8 cellular contexts compared by ENCODE assay signal in the genomic region with DNA sequence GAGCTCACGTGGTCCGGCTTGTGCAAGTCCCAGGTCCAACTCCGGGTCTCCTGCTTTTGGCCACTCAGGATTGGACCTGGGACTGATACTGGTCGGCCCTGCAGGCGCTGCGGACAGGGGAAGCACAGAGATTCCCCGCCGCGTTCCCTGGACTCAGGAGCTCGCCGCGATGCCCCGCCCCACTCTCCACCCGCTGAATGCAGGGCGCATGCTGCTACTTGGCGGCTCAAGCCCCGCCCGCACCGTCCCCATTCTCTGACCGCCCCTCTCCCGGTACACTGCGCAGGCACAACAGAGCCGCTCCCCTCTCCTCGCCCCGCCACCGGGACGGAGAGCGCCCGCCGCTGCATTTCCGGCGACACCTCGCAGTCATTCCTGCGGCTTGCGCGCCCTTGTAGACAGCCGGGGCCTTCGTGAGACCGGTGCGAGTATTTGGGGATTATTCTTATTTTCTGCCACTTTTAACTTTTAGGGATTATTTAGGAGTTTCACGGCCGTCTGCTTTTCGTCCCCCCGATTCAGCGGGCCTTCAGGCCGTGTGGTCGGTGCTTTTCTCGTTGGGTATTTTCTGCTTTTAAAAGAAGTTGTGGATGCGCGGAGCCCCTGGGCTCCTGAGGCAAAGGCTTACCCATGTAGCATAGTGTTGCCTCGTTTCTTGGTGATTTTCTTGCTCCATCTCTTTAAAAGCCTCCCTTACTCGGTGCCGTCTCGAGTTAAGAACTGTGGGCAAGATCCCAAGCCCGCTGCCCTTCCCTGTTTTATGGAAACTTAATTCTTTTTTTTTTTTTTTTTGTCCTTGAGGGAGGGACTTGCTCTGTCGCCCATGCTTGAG. TPM values are rescaled to one million over a fixed set of nuclear protein-coding genes. Genes with fewer than 3 reads are reported as not detected.
DNase-seq lines count a peak whose midpoint lies in the region; ATAC-seq lines count a peak whose summit lies in the region.

A gene (plus strand): TSS at position 251 of the 832 bp plus-strand sequence. CDS start 1,544 bp downstream, outside the sequence.

- peaks cover 14% of the 10 kb centered on the region for H3K9me3 ChIP-seq in KOPT-K1 (ENCODE audit: insufficient read depth, low read length, poor library complexity, severe bottlenecking)
- H3K9me3 ChIP-seq in naive thymus-derived CD4-positive, alpha-beta T cell (ENCODE audit: control insufficient read depth in 2 of 3, low read length in 3 of 3), result peaks cover 0 to 3% (median 0%) of the 10 kb centered on the region in 3 experiments

- peaks cover 0 to 11% (median 0%) of the 10 kb centered on the region in 11 donors for H3K9me3 Mint-ChIP-seq in naive thymus-derived CD4-positive, alpha-beta T cell
- peaks cover 0 to 4% of the 10 kb centered on the region in 2 donors for H3K9me3 Mint-ChIP-seq in stimulated activated naive B cell treated with anti-CD40 and anti-IgM and Interleukin-4, amounts not matched to agents 10 μg/mL and 1 μg/mL and 100 μg/mL, for 72 hours

- peaks cover 14 to 15% of the 10 kb centered on the region in 2 donors for H3K4me1 ChIP-seq in naive thymus-derived CD4-positive, alpha-beta T cell (ENCODE audit: control insufficient read depth in 2 of 2, insufficient read depth in 2 of 2, low read length in 2 of 2)

- H3K27me3 Mint-ChIP-seq in naive thymus-derived CD4-positive, alpha-beta T cell, result no peaks in the 10 kb centered on the region
- H3K27me3 Mint-ChIP-seq in stimulated activated naive B cell treated with anti-CD40 and anti-IgM and Interleukin-4, amounts not matched to agents 10 μg/mL and 1 μg/mL and 100 μg/mL, for 72 hours, result no peaks in the 10 kb centered on the region

- intact Hi-C loops in naive thymus-derived CD4-positive, alpha-beta T cell (cut with micrococcal nuclease), result loop anchor here (1.0 to 10.0 kb wide), 10 partner anchors 24 to 371 kb away; a partner anchor contains a TSS

- H3K36me3 ChIP-seq in KOPT-K1 (ENCODE audit: insufficient read depth, low read length), result peaks cover 17% of the 10 kb centered on the region; the same call in 1 of the 2 replicates
- H3K36me3 ChIP-seq in naive thymus-derived CD4-positive, alpha-beta T cell (ENCODE audit: control insufficient read depth in 2 of 3, insufficient read depth in 3 of 3, low read length in 3 of 3), result peaks cover 0 to 11% (median 0%) of the 10 kb centered on the region in 3 experiments

- POLR2A ChIA-PET in naive thymus-derived CD4-positive, alpha-beta T cell (lab: Charles Lee), result interaction anchor here (0.8 to 6.4 kb wide), 4 partner anchors 9 to 28 kb away, joined by 3 to 72 read pairs (median 24); a partner anchor contains a TSS

- H3K27me3 ChIP-seq in naive thymus-derived CD4-positive, alpha-beta T cell (ENCODE audit: control insufficient read depth in 2 of 2, insufficient read depth in 2 of 2, low read length in 2 of 2), result no peaks in the 10 kb centered on the region

- CTCF ChIA-PET in naive thymus-derived CD4-positive, alpha-beta T cell (lab: Charles Lee), result interaction anchor here (0.8 kb wide), 1 partner anchor 37 kb away, joined by 3 read pairs; no protein-coding TSS in a partner anchor

- peak; percentile 82 for DNase-seq in DMS79 (lab: John Stamatoyannopoulos, UW)
- DNase-seq in RPMI7951 (ENCODE audit: low read depth), result peak; percentile 98
- peak; percentile 63 to 77 for DNase-seq in activated T-helper 1 cell treated with anti-CD3 and anti-CD28 coated beads, Interleukin-2, amount 50 U/mL, for 16 hours (ENCODE audit: low read depth in 1 of 2, low spot score in 1 of 2)
- DNase-seq in fibroblast of gingiva (ENCODE audit: low read depth), result peak; percentile 99
- peak; percentile 48 to 93 (median 61) for DNase-seq in naive thymus-derived CD4-positive, alpha-beta T cell
- peak; percentile 90 for DNase-seq in stimulated activated naive B cell treated with anti-CD40 and anti-IgM and Interleukin-4, amounts not matched to agents 10 μg/mL and 1 μg/mL and 100 μg/mL, for 72 hours

- H3K4me3 Mint-ChIP-seq in naive thymus-derived CD4-positive, alpha-beta T cell, result peak within 1 kb of the TSS; percentile 91 to 98 (median 96)
- H3K4me3 Mint-ChIP-seq in stimulated activated naive B cell treated with anti-CD40 and anti-IgM and Interleukin-4, amounts not matched to agents 10 μg/mL and 1 μg/mL and 100 μg/mL, for 72 hours, result peak within 1 kb of the TSS; percentile 92 to 94

- H3K27ac Mint-ChIP-seq in naive thymus-derived CD4-positive, alpha-beta T cell, result peak within 1 kb of the TSS; percentile 89 to 97 (median 94)
- H3K27ac Mint-ChIP-seq in stimulated activated naive B cell treated with anti-CD40 and anti-IgM and Interleukin-4, amounts not matched to agents 10 μg/mL and 1 μg/mL and 100 μg/mL, for 72 hours, result peak within 1 kb of the TSS; percentile 96

- peaks cover 3 to 22% (median 8%) of the 10 kb centered on the region in 5 donors for H3K36me3 Mint-ChIP-seq in naive thymus-derived CD4-positive, alpha-beta T cell
- peaks cover 14 to 32% of the 10 kb centered on the region in 2 donors for H3K36me3 Mint-ChIP-seq in stimulated activated naive B cell treated with anti-CD40 and anti-IgM and Interleukin-4, amounts not matched to agents 10 μg/mL and 1 μg/mL and 100 μg/mL, for 72 hours

- peak within 1 kb of the TSS; percentile 97 for H3K27ac ChIP-seq in KOPT-K1 (ENCODE audit: low read depth, low read length, poor library complexity, severe bottlenecking)
- H3K27ac ChIP-seq in naive thymus-derived CD4-positive, alpha-beta T cell (ENCODE audit: low read depth, low read length), result peak within 1 kb of the TSS; percentile 76

- peak within 1 kb of the TSS; percentile 82 for H3K4me3 ChIP-seq in naive thymus-derived CD4-positive, alpha-beta T cell (ENCODE audit: low read length)

- H3K4me1 Mint-ChIP-seq in naive thymus-derived CD4-positive, alpha-beta T cell, result peaks cover 27 to 62% (median 54%) of the 10 kb centered on the region in 7 donors
- peaks cover 28 to 52% of the 10 kb centered on the region in 2 donors for H3K4me1 Mint-ChIP-seq in stimulated activated naive B cell treated with anti-CD40 and anti-IgM and Interleukin-4, amounts not matched to agents 10 μg/mL and 1 μg/mL and 100 μg/mL, for 72 hours

- ATAC-seq in GM21786 (IDR thresholded peaks at IDR 0.05; ENCODE audit: unreplicated experiment), result peak; percentile 97
- ATAC-seq in naive thymus-derived CD4-positive, alpha-beta T cell, result peak; percentile 86
- peak; percentile 96 to 98 for ATAC-seq in stimulated activated naive B cell treated with anti-CD40 and anti-IgM and Interleukin-4, amounts not matched to agents 10 μg/mL and 1 μg/mL and 100 μg/mL, for 72 hours (replicated peaks)

RNA-seq across cellular contexts. Expression of the gene that starts here (rescaled TPM):
- 238 and 266 TPM in 2 replicates for total RNA-seq in RPMI7951 (2014; rRNA removed; shearing (Covaris generic))
- 10 to 100 TPM; 20.2 to 64.3 (median 25.0) TPM for total RNA-seq in naive thymus-derived CD4-positive, alpha-beta T cell
- 100 to 1,000 TPM in 1 of 2 donors, 10 to 100 TPM in 1; 68.0 to 172 TPM for polyA plus RNA-seq in naive thymus-derived CD4-positive, alpha-beta T cell

Comparison
In these comparisons a context has a peak if more than half of its experiments do, and no peak if none do; other contexts are left out.
1. Peak in every context shown above with its lines: DNase-seq, ATAC-seq, H3K4me3 ChIP-seq and H3K27ac ChIP-seq.